In the genomic region with DNA sequence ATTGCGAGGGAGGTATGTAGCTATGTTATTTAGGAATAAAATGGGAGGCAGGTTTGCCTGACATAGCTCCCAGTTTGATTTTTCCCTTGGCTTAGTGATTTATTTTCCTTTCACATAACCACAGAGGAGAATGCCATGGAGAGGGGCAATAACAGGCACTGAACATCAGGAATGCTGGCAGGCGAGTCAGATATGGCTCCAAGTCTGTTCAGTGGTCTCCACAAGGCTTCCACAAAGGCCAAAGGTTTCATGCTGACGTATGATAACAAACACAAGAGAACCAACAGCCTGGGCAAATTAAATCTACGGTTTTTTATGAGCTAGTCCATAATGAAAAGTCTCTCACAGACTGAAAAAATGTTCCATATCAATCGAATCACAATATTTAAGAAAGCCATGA, we compare ENCODE assay signal across 13 cellular contexts.
DNase-seq lines count a peak whose midpoint lies in the region; ATAC-seq and TF ChIP-seq lines count a peak whose summit lies in the region.
"Had no signal": no experiment of that assay in that cellular context is flagged by ENCODE, and none has a peak within 500 bp of the region (broad histone marks: within the 10 kb centered on the region; RNA-seq: fewer than 3 reads in every experiment).

No MANE protein-coding gene starts in this region.

- WGBS in H9 (ENCODE audit: extremely low coverage, insufficient read length, low lambda C conversion rate): no CpG with 5 or more reads among the region's 5 CpGs

- no peak overlapping the region for H2AFZ ChIP-seq in H9 (ENCODE audit: low read length)

- H3K23me2 ChIP-seq in H9 (ENCODE audit: insufficient read length, low read depth, low read length, poor library complexity, severe bottlenecking): no peaks in the 10 kb centered on the region

- no peak overlapping the region for H3K18ac ChIP-seq in H9 (ENCODE audit: insufficient read length, low read depth, low read length)

- H2BK12ac ChIP-seq in H9 (ENCODE audit: insufficient read length, low read depth, low read length): no peak overlapping the region

- intact Hi-C loops in lower lobe of right lung (cut with DNase I): no loop called here

- H3K79me1 ChIP-seq in H9 (ENCODE audit: insufficient read depth, low read depth, low read length, poor library complexity, severe bottlenecking): no peaks in the 10 kb centered on the region

- no peak overlapping the region for H2BK20ac ChIP-seq in H9 (ENCODE audit: low read depth, low read length, poor library complexity, severe bottlenecking)

- CTCF ChIA-PET in WTC11 (lab: Charles Lee): no interaction called here

- peaks cover 4% of the 10 kb centered on the region for H3K36me3 ChIP-seq in lower lobe of right lung

- DNase-seq in H9 (no peak), WTC11 (ENCODE audit: low spot score) (no peak), fibroblast of villous mesenchyme (ENCODE audit: low read depth) (peak; percentile 2), renal cortical epithelial cell (ENCODE audit: low read depth) (peak; percentile 62), mesothelial cell of epicardium (ENCODE audit: low spot score in 2 of 2, unreplicated experiment in 2 of 2) (no peak), lower lobe of right lung (no peak), SIG-M5 treated with dmso at 0.1 percent for 504 hours (lab: John Stamatoyannopoulos, UW; ENCODE audit: unreplicated experiment) (no peak)
- DNase-seq in stimulated activated naive CD4-positive, alpha-beta T cell (lab: John Stamatoyannopoulos, UW): no peak
- DNase-seq: AML-193; CD8-positive, alpha-beta memory T cell; NCI-H1092 treated with DMSO at 0.1 percent for 48 hours; NCI-H1694; PC-3 had no signal

- no peaks in the 10 kb centered on the region for H4K20me1 ChIP-seq in H9 (ENCODE audit: control insufficient read depth, insufficient read depth, insufficient read length)

- H3K9me3 Mint-ChIP-seq in H9: peaks cover 11 to 18% of the 10 kb centered on the region in 2 experiments
- H3K9me3 Mint-ChIP-seq in WTC11: peaks cover 29% of the 10 kb centered on the region
- H3K9me3 Mint-ChIP-seq in mesothelial cell of epicardium: peaks cover 12% of the 10 kb centered on the region
- H3K9me3 Mint-ChIP-seq: CD8-positive, alpha-beta memory T cell had no signal

- no peak overlapping the region for H2BK5ac ChIP-seq in H9 (ENCODE audit: insufficient read length, low read length)

- no peak overlapping the region for H4K5ac ChIP-seq in H9 (ENCODE audit: insufficient read length, low read depth, low read length)

- H2AK5ac ChIP-seq in H9 (ENCODE audit: insufficient read length, low read length): no peak overlapping the region

- no peaks in the 10 kb centered on the region for H3K9me3 ChIP-seq in H9 (ENCODE audit: control insufficient read depth, low read depth, low read length)
- H3K9me3 ChIP-seq in lower lobe of right lung: no peaks in the 10 kb centered on the region

- no peak overlapping the region for H3K23ac ChIP-seq in H9 (ENCODE audit: insufficient read length, low read depth, low read length)

- H3K56ac ChIP-seq in H9 (ENCODE audit: insufficient read length, low read depth, low read length): no peak overlapping the region

- no peaks in the 10 kb centered on the region for H3K27me3 Mint-ChIP-seq in H9 (ENCODE audit: low read depth)
- no peaks in the 10 kb centered on the region for H3K27me3 Mint-ChIP-seq in WTC11 (ENCODE audit: low read depth)
- no peaks in the 10 kb centered on the region for H3K27me3 Mint-ChIP-seq in mesothelial cell of epicardium (ENCODE audit: low read depth)
- H3K27me3 Mint-ChIP-seq: CD8-positive, alpha-beta memory T cell had no signal

- H3K4me1 Mint-ChIP-seq in H9: peaks cover 20 to 31% of the 10 kb centered on the region in 2 experiments
- H3K4me1 Mint-ChIP-seq in WTC11: peaks cover 35% of the 10 kb centered on the region
- peaks cover 4% of the 10 kb centered on the region for H3K4me1 Mint-ChIP-seq in mesothelial cell of epicardium

- no peak overlapping the region for H3K14ac ChIP-seq in H9 (ENCODE audit: insufficient read depth, low read length)

- no peak overlapping the region for H4K91ac ChIP-seq in H9 (ENCODE audit: insufficient read length, low read depth, low read length)

- H3K27ac Mint-ChIP-seq in H9 (peak overlapping the region; percentile 3 to 78 (median 71); a peak in 6 of 7 replicates), WTC11 (peak overlapping the region; percentile 84), mesothelial cell of epicardium (no peak overlapping the region)

- H2BK120ac ChIP-seq in H9 (ENCODE audit: low read depth, low read length, poor library complexity, severe bottlenecking): no peak overlapping the region

- POLR2A ChIA-PET in WTC11 (lab: Charles Lee): no interaction called here

- H3K4me3 ChIP-seq in fibroblast of villous mesenchyme (ENCODE audit: low read depth, low read length) (no peak overlapping the region), lower lobe of right lung (no peak overlapping the region)

- H3K9ac ChIP-seq in H9 (ENCODE audit: extremely low read depth, insufficient read length, low read length): no peak overlapping the region

- ATAC-seq in WTC11 (no peak; the same call in none of the 2 replicates), lower lobe of right lung (no peak)
- ATAC-seq: PC-3 had no signal

- H3K36me3 Mint-ChIP-seq in H9 (ENCODE audit: insufficient read depth in 1 of 3, low read depth in 3 of 3) (peaks cover 30 to 33% (median 30%) of the 10 kb centered on the region in 3 experiments), WTC11 (peaks cover 38% of the 10 kb centered on the region), mesothelial cell of epicardium (peaks cover 26% of the 10 kb centered on the region)

- no peak overlapping the region for H2BK15ac ChIP-seq in H9 (ENCODE audit: low read depth, low read length)

- TF ChIP-seq CTCF in H9 (conservative IDR thresholded peaks at IDR 0.05): no peak
- TF ChIP-seq CTCF in WTC11 (IDR thresholded peaks at IDR 0.05): no peak
- no peak for TF ChIP-seq CTCF in fibroblast of villous mesenchyme (IDR thresholded peaks at IDR 0.05; ENCODE audit: insufficient read depth, low read depth, low read length)
- TF ChIP-seq CTCF in mesothelial cell of epicardium (IDR thresholded peaks at IDR 0.05; ENCODE audit: unreplicated experiment): no peak
- TF ChIP-seq CTCF in lower lobe of right lung (IDR thresholded peaks at IDR 0.05): no peak

- no peak overlapping the region for H4K8ac ChIP-seq in H9 (replicated peaks; ENCODE audit: insufficient read length, low read depth, low read length)

- H3K4me3 Mint-ChIP-seq in H9 (no peak overlapping the region), WTC11 (no peak overlapping the region), mesothelial cell of epicardium (no peak overlapping the region)
- H3K4me3 Mint-ChIP-seq: CD8-positive, alpha-beta memory T cell had no signal

- H3K27me3 ChIP-seq in H9 (ENCODE audit: insufficient read depth, low read length) (no peaks in the 10 kb centered on the region), lower lobe of right lung (ENCODE audit: low read depth) (no peaks in the 10 kb centered on the region)

- no peaks in the 10 kb centered on the region for H3K79me2 ChIP-seq in H9 (ENCODE audit: insufficient read depth, low read length)

- H3T11ph ChIP-seq in H9 (ENCODE audit: low read length): no peak overlapping the region

- no peak overlapping the region for H3K4me2 ChIP-seq in H9 (ENCODE audit: insufficient read depth, insufficient read length, low read length)

- H3K4me1 ChIP-seq in H9 (ENCODE audit: insufficient read depth, low read length) (peaks cover 15% of the 10 kb centered on the region; the same call in 1 of the 2 replicates), lower lobe of right lung (no peaks in the 10 kb centered on the region)

- H3K27ac ChIP-seq in H9 (ENCODE audit: insufficient read length, low read depth, low read length): no peak overlapping the region
- H3K27ac ChIP-seq in lower lobe of right lung: no peak overlapping the region

- no peak overlapping the region for H3K4ac ChIP-seq in H9 (ENCODE audit: low read depth, low read length)

TF ChIP-seq in WTC11, 78 proteins besides CTCF, POLR2A, EP300 and RAD21 (continues in another document):
- TF ChIP-seq, protein P1, sequence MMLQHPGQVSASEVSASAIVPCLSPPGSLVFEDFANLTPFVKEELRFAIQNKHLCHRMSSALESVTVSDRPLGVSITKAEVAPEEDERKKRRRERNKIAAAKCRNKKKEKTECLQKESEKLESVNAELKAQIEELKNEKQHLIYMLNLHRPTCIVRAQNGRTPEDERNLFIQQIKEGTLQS (CRISPR knock-in tag; conservative IDR thresholded peaks at IDR 0.05): no peak
- TF ChIP-seq HMGA2 (CRISPR knock-in tag; IDR thresholded peaks at IDR 0.05) (no peak), ZNF263 (CRISPR knock-in tag; IDR thresholded peaks at IDR 0.05; ENCODE audit: low read depth) (no peak), JUN (CRISPR knock-in tag; IDR thresholded peaks at IDR 0.05) (no peak), TEAD1 (CRISPR knock-in tag; IDR thresholded peaks at IDR 0.05) (no peak)
- TF ChIP-seq, protein P2, sequence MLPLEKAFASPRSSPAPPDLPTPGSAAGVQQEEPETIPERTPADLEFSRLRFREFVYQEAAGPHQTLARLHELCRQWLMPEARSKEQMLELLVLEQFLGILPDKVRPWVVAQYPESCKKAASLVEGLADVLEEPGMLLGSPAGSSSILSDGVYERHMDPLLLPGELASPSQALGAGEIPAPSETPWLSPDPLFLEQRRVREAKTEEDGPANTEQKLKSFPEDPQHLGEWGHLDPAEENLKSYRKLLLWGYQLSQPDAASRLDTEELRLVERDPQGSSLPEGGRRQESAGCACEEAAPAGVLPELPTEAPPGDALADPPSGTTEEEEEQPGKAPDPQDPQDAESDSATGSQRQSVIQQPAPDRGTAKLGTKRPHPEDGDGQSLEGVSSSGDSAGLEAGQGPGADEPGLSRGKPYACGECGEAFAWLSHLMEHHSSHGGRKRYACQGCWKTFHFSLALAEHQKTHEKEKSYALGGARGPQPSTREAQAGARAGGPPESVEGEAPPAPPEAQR (CRISPR knock-in tag; IDR thresholded peaks at IDR 0.05): no peak

Comparison
In these comparisons a context has a peak if more than half of its experiments do, and no peak if none do; other contexts are left out.
1. DNase-seq: peak in fibroblast of villous mesenchyme (single experiment) and renal cortical epithelial cell (single experiment); none in H9 (single experiment), WTC11 (single experiment), mesothelial cell of epicardium (0 of 2), lower lobe of right lung (single experiment), SIG-M5 treated with dmso at 0.1 percent for 504 hours (single experiment) and stimulated activated naive CD4-positive, alpha-beta T cell (0 of 6).